In genomic region chr2:159095813-159096212, GRCh38 we compare ENCODE assay signal across 14 cellular contexts.
"Had no signal": no experiment of that assay in that cellular context is flagged by ENCODE, and none has a peak within 500 bp of the region (broad histone marks: within the 10 kb centered on the region; RNA-seq: fewer than 3 reads in every experiment).

No MANE protein-coding gene starts in this region.

- H3K27ac Mint-ChIP-seq: activated CD4-positive, alpha-beta memory T cell treated with anti-CD3 and anti-CD28 coated beads, Interleukin-2, amount 10 ng/mL, durations not matched to agents 7 days and 5 days; stimulated activated memory B cell treated with anti-CD40 and anti-IgM and Interleukin-4, amounts not matched to agents 10 μg/mL and 1 μg/mL and 100 μg/mL, for 72 hours; T-helper 2 cell treated with Interferon-gamma antibody and Interleukin-4, amounts not matched to agents 5 μg/mL and 100 μg/mL, for 36 hours had no signal

- H3K27me3 Mint-ChIP-seq: naive B cell; stimulated activated memory B cell treated with anti-CD40 and anti-IgM and Interleukin-4, amounts not matched to agents 10 μg/mL and 1 μg/mL and 100 μg/mL, for 72 hours had no signal

- ATAC-seq: stimulated activated memory B cell treated with anti-CD40 and anti-IgM and Interleukin-4, amounts not matched to agents 10 μg/mL and 1 μg/mL and 100 μg/mL, for 72 hours had no signal

- H3K4me3 Mint-ChIP-seq: activated CD4-positive, alpha-beta memory T cell treated with anti-CD3 and anti-CD28 coated beads, Interleukin-2, amount 10 ng/mL, durations not matched to agents 7 days and 5 days; naive B cell; stimulated activated memory B cell treated with anti-CD40 and anti-IgM and Interleukin-4, amounts not matched to agents 10 μg/mL and 1 μg/mL and 100 μg/mL, for 72 hours; T-helper 2 cell treated with Interferon-gamma antibody and Interleukin-4, amounts not matched to agents 5 μg/mL and 100 μg/mL, for 36 hours had no signal

- H3K4me3 ChIP-seq: adrenal gland, colonic mucosa, right atrium auricular region, suprapubic skin had no signal

- DNase-seq: activated CD4-positive, alpha-beta memory T cell treated with anti-CD3 and anti-CD28 coated beads, Interleukin-2, amount 10 ng/mL, durations not matched to agents 7 days and 5 days; activated CD4-positive, alpha-beta T cell treated with anti-CD3 and anti-CD28 coated beads for 1 hour; activated gamma-delta T cell; activated T-cell treated with anti-CD3 and anti-CD28 coated beads, Interleukin-2, amount 50 U/mL, for 48 hours; adrenal gland; colonic mucosa; effector CD8-positive, alpha-beta T cell; hippocampal formation; naive B cell; stimulated activated CD4-positive, alpha-beta T cell treated with anti-CD3 and anti-CD28 coated beads, Interleukin-1b, Interleukin-23, amount 100 ng/mL, for 48 hours had no signal
